Comparison of ENCODE assay signal across 8 cellular contexts in genomic region chr17:19762515-19762961, GRCh38. TPM values are rescaled to one million over a fixed set of nuclear protein-coding genes. Genes with fewer than 3 reads are reported as not detected.
DNase-seq lines count a peak whose midpoint lies in the region; ATAC-seq and TF ChIP-seq lines count a peak whose summit lies in the region.

No MANE protein-coding gene starts in this region.

- no peaks in the 10 kb centered on the region for H3K27me3 ChIP-seq in WERI-Rb-1 (ENCODE audit: insufficient read depth, low read depth, severe bottlenecking)
- H3K27me3 ChIP-seq in kidney epithelial cell (ENCODE audit: control insufficient read depth, insufficient read depth, low read length): peaks cover 15% of the 10 kb centered on the region

- DNase-seq in GM04504 (ENCODE audit: low read depth) (peak; percentile 24), MV-4-11 (lab: John Stamatoyannopoulos, UW) (peak; percentile 6), WERI-Rb-1 (peak; percentile 84), cardiac fibroblast (ENCODE audit: low read depth in 2 of 2) (peak; percentile 68 to 69), kidney epithelial cell (ENCODE audit: low read depth) (peak; percentile 28), NCI-H2107 (lab: John Stamatoyannopoulos, UW) (no peak)
- peak; percentile 46 to 69 for DNase-seq in stimulated activated CD4-positive, alpha-beta T cell treated with anti-CD3 and anti-CD28 coated beads, Interleukin-2, amount 100 ng/mL, for 48 hours

- TF ChIP-seq CTCF in WERI-Rb-1 (IDR thresholded peaks at IDR 0.05; ENCODE audit: low read depth, low read length) (peak; percentile 97), cardiac fibroblast (IDR thresholded peaks at IDR 0.05; ENCODE audit: low read depth, low read length) (peak; percentile 85), kidney epithelial cell (IDR thresholded peaks at IDR 0.05; ENCODE audit: insufficient read depth, low read length, poor library complexity, severe bottlenecking) (peak; percentile 89)

- H3K9me3 ChIP-seq in WERI-Rb-1 (ENCODE audit: severe bottlenecking): no peaks in the 10 kb centered on the region

- no peak for ATAC-seq in GM21619 (IDR thresholded peaks at IDR 0.05; ENCODE audit: unreplicated experiment)

- no peaks in the 10 kb centered on the region for H3K36me3 ChIP-seq in WERI-Rb-1
- H3K36me3 ChIP-seq in kidney epithelial cell (ENCODE audit: control insufficient read depth, insufficient read depth, low read length): no peaks in the 10 kb centered on the region

- H3K27ac ChIP-seq in WERI-Rb-1: no peak overlapping the region

- H3K4me3 ChIP-seq in WERI-Rb-1 (ENCODE audit: low read depth, low read length): no peak overlapping the region
- no peak overlapping the region for H3K4me3 ChIP-seq in cardiac fibroblast (replicated peaks in 1 of 2; ENCODE audit: low read depth in 2 of 2, low read length in 2 of 2)
- no peak overlapping the region for H3K4me3 ChIP-seq in kidney epithelial cell (ENCODE audit: low read depth, low read length)

RNA-seq across cellular contexts. Expression of gene ALDH3A1, which starts 14.4 kb away (rescaled TPM):
- total RNA-seq in kidney epithelial cell: 0.84 TPM in 1 of 2 replicates, not detected in the other

RNA-seq across cellular contexts. Expression of gene SLC47A2, which starts 46.2 kb away (rescaled TPM):
- total RNA-seq in kidney epithelial cell: not detected in 2 replicates
